Comparison of ENCODE assay signal across 16 cellular contexts in the genomic region with DNA sequence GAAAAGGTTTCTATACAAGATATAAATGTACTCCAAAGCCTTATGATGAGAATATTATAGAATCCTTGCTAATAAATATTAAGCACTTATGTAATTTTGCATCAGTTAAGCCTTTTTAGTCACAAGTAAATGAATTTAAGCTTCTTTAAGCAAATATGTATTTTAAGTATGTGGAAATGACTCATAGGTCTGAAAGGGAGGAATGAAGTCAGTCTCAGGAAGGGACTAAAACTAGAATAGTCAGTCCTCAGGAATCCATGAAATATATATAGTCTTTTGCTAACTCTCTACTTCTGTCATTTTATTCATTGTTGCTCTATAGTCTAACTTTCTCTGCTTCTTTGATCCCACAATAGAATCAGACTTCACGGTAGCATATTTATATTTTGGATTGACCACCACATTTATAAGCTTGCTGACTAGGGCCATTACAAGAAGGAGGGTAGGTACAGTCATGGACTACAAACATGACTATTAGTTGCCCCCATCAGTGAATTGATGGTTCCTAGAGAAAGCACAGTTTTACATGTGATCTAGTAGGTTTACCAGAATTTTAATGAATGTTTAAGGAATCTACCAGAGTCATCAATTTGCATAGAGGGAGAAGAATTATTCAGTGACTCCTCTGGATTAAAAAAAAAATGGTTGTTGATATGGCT. TPM values are rescaled to one million over a fixed set of nuclear protein-coding genes. Genes with fewer than 3 reads are reported as not detected.
DNase-seq lines count a peak whose midpoint lies in the region; ATAC-seq and TF ChIP-seq lines count a peak whose summit lies in the region.
"Had no signal": no experiment of that assay in that cellular context is flagged by ENCODE, and none has a peak within 500 bp of the region (broad histone marks: within the 10 kb centered on the region; RNA-seq: fewer than 3 reads in every experiment).

No MANE protein-coding gene starts in this region.

- no peaks in the 10 kb centered on the region for H3K27me3 ChIP-seq in foreskin keratinocyte

- H3K4me1 ChIP-seq in foreskin keratinocyte, result peaks cover 16% of the 10 kb centered on the region

- CTCF ChIA-PET in activated CD8-positive, alpha-beta T cell treated with anti-CD3 and anti-CD28 coated beads, Interleukin-2, amount 10 ng/mL, durations not matched to agents 7 days and 5 days (lab: Charles Lee), result no interaction called here

- no peak overlapping the region for H3K27ac ChIP-seq in foreskin keratinocyte
- H3K27ac ChIP-seq: 22Rv1 had no signal

- peaks cover 10% of the 10 kb centered on the region for H3K36me3 Mint-ChIP-seq in activated CD8-positive, alpha-beta T cell treated with anti-CD3 and anti-CD28 coated beads, Interleukin-2, amount 10 ng/mL, durations not matched to agents 7 days and 5 days (ENCODE audit: low read depth)
- H3K36me3 Mint-ChIP-seq: activated naive CD4-positive, alpha-beta T cell treated with anti-CD3 and anti-CD28 coated beads, Interleukin-2, amount 10 ng/mL, durations not matched to agents 7 days and 5 days had no signal

- POLR2A ChIA-PET in activated CD8-positive, alpha-beta T cell treated with anti-CD3 and anti-CD28 coated beads, Interleukin-2, amount 10 ng/mL, durations not matched to agents 7 days and 5 days (lab: Charles Lee), result no interaction called here

- no peaks in the 10 kb centered on the region for H3K9me3 Mint-ChIP-seq in activated CD8-positive, alpha-beta T cell treated with anti-CD3 and anti-CD28 coated beads, Interleukin-2, amount 10 ng/mL, durations not matched to agents 7 days and 5 days (ENCODE audit: insufficient read depth)
- H3K9me3 Mint-ChIP-seq: activated naive CD4-positive, alpha-beta T cell treated with anti-CD3 and anti-CD28 coated beads, Interleukin-2, amount 10 ng/mL, durations not matched to agents 7 days and 5 days; immature natural killer cell had no signal

- TF ChIP-seq CTCF in foreskin keratinocyte (conservative IDR thresholded peaks at IDR 0.05), result no peak
- TF ChIP-seq CTCF in GM13976 (IDR thresholded peaks at IDR 0.05; ENCODE audit: borderline replicate concordance, control extremely low read depth, extremely low read depth, insufficient read depth, missing control alignments), result no peak

- DNase-seq in DMS53 (lab: John Stamatoyannopoulos, UW) (peak; percentile 47), DMS53 treated with DMSO at 0.1 percent for 48 hours (lab: John Stamatoyannopoulos, UW; ENCODE audit: unreplicated experiment) (no peak), amniotic epithelial cell (ENCODE audit: low read depth) (peak; percentile 81), foreskin keratinocyte (peak; percentile 71 to 87), CD1c-positive myeloid dendritic cell (ENCODE audit: extremely low spot score) (no peak), GM13976 (ENCODE audit: low spot score) (no peak)
- DNase-seq in activated CD8-positive, alpha-beta T cell treated with anti-CD3 and anti-CD28 coated beads, Interleukin-2, amount 10 ng/mL, durations not matched to agents 7 days and 5 days, result no peak
- DNase-seq: activated CD4-positive, alpha-beta T cell treated with anti-CD3 and anti-CD28 coated beads, Interleukin-2, amount 50 U/mL, for 1 hour; activated naive CD4-positive, alpha-beta T cell treated with anti-CD3 and anti-CD28 coated beads, Interleukin-2, amount 10 ng/mL, durations not matched to agents 7 days and 5 days; GF-D8; immature natural killer cell; NCI-H526 treated with DMSO at 0.1 percent for 48 hours; stimulated activated CD4-positive, alpha-beta T cell treated with anti-CD3 and anti-CD28 coated beads, Interleukin-4, amount 100 ng/mL, for 1 hour had no signal

- no peaks in the 10 kb centered on the region for H3K4me1 Mint-ChIP-seq in activated CD8-positive, alpha-beta T cell treated with anti-CD3 and anti-CD28 coated beads, Interleukin-2, amount 10 ng/mL, durations not matched to agents 7 days and 5 days (ENCODE audit: low read depth)
- H3K4me1 Mint-ChIP-seq: activated naive CD4-positive, alpha-beta T cell treated with anti-CD3 and anti-CD28 coated beads, Interleukin-2, amount 10 ng/mL, durations not matched to agents 7 days and 5 days; immature natural killer cell had no signal

- no peak overlapping the region for H3K27ac Mint-ChIP-seq in activated CD8-positive, alpha-beta T cell treated with anti-CD3 and anti-CD28 coated beads, Interleukin-2, amount 10 ng/mL, durations not matched to agents 7 days and 5 days
- H3K27ac Mint-ChIP-seq: GM23338, immature natural killer cell had no signal

- ATAC-seq in foreskin keratinocyte, result peak; percentile 97
- no peak for ATAC-seq in HG02870 (IDR thresholded peaks at IDR 0.05; ENCODE audit: unreplicated experiment)
- ATAC-seq in activated CD8-positive, alpha-beta T cell treated with anti-CD3 and anti-CD28 coated beads, Interleukin-2, amount 10 ng/mL, durations not matched to agents 7 days and 5 days, result no peak
- ATAC-seq: GM23338 had no signal

- H3K27me3 Mint-ChIP-seq in activated CD8-positive, alpha-beta T cell treated with anti-CD3 and anti-CD28 coated beads, Interleukin-2, amount 10 ng/mL, durations not matched to agents 7 days and 5 days (ENCODE audit: low read depth), result no peaks in the 10 kb centered on the region
- H3K27me3 Mint-ChIP-seq: activated naive CD4-positive, alpha-beta T cell treated with anti-CD3 and anti-CD28 coated beads, Interleukin-2, amount 10 ng/mL, durations not matched to agents 7 days and 5 days had no signal

- no peak overlapping the region for H3K4me3 Mint-ChIP-seq in activated CD8-positive, alpha-beta T cell treated with anti-CD3 and anti-CD28 coated beads, Interleukin-2, amount 10 ng/mL, durations not matched to agents 7 days and 5 days
- H3K4me3 Mint-ChIP-seq: activated naive CD4-positive, alpha-beta T cell treated with anti-CD3 and anti-CD28 coated beads, Interleukin-2, amount 10 ng/mL, durations not matched to agents 7 days and 5 days; GM23338; immature natural killer cell had no signal

- in situ Hi-C loops in GM13976 (cut with MboI; ENCODE audit: low sequenced_read_pairs, unreplicated experiment), result no loop called here

RNA-seq across cellular contexts. Expression of gene RABGGTB, which starts 20.2 kb away (rescaled TPM):
- 106 and 124 TPM in 2 replicates for total RNA-seq in foreskin keratinocyte
- polyA plus RNA-seq in foreskin keratinocyte, result 65.7 and 87.8 TPM in 2 replicates
- 10 to 100 TPM; 91.7 to 97.2 TPM for total RNA-seq in activated CD8-positive, alpha-beta T cell treated with anti-CD3 and anti-CD28 coated beads, Interleukin-2, amount 10 ng/mL, durations not matched to agents 7 days and 5 days

RNA-seq across cellular contexts. Expression of gene MSH4, which starts 30.9 kb away (rescaled TPM):
- 0.03 and 0.07 TPM in 2 replicates for total RNA-seq in foreskin keratinocyte
- polyA plus RNA-seq in foreskin keratinocyte, result not detected in 2 replicates
- total RNA-seq in activated CD8-positive, alpha-beta T cell treated with anti-CD3 and anti-CD28 coated beads, Interleukin-2, amount 10 ng/mL, durations not matched to agents 7 days and 5 days, result under 1 TPM; 0.21 to 0.34 TPM
- polyA plus RNA-seq: immature natural killer cell had no signal

RNA-seq across cellular contexts. Expression of gene ACADM, which starts 41.3 kb away (rescaled TPM):
- total RNA-seq in foreskin keratinocyte, result 36.3 and 37.2 TPM in 2 replicates
- polyA plus RNA-seq in foreskin keratinocyte, result 16.3 and 19.6 TPM in 2 replicates
- 10 to 100 TPM; 44.7 to 52.1 TPM for total RNA-seq in activated CD8-positive, alpha-beta T cell treated with anti-CD3 and anti-CD28 coated beads, Interleukin-2, amount 10 ng/mL, durations not matched to agents 7 days and 5 days

Comparison
In these comparisons a context has a peak if more than half of its experiments do, and no peak if none do; other contexts are left out.
1. DNase-seq: peak in DMS53 (single experiment), amniotic epithelial cell (single experiment) and foreskin keratinocyte (2 of 2); none in DMS53 treated with DMSO at 0.1 percent for 48 hours (single experiment), CD1c-positive myeloid dendritic cell (single experiment), activated CD8-positive, alpha-beta T cell treated with anti-CD3 and anti-CD28 coated beads, Interleukin-2, amount 10 ng/mL, durations not matched to agents 7 days and 5 days (single experiment) and GM13976 (single experiment).